1 cellular context compared by ENCODE assay signal in the genomic region with DNA sequence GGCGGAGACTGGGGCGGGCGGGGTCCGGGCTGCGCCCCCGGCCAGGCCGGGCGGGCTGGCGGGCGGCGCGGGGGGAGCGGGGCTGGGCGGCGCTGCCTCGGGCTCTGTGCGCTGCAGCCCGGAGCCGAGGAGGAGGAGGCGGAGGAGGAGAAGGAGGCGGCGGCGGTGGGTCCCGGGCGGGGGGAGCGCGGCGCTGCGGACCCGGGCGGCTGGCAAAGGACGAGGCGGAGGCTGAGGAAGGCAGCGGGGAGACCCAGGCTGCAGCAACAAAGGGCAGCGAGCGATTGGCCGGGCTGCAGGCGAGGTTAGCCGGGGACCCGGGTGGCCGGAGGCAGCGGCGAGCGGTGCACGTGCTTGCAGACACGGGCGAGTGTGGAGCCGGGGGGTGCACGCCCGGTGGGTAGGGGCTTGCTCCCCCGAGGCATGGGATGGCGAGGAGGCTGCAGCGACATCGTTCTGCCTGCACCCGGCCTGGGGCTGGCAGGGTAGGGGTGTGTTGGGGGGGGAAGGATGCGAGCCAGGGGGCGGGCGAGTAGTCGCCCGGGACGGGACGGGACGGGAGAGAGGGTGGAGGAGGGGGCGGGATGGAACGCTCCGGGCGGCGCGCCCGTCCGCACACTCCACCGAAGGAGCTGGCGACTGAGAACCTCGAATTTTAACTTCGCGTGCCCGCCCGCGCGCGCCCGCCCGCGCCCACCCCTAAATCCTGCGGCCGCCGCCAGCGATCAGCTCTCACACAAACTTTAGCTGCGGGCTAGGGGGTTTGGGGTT.
A peak's percentile ranks its signal among the peaks of the same experiment; 100 is the strongest.
TF ChIP-seq lines count a peak whose summit lies in the region.

No MANE protein-coding gene starts in this region.

TF ChIP-seq in HepG2, 621 proteins besides CTCF, POLR2A, EP300 and RAD21 (continued from another document and continues in another):
- TF ChIP-seq, protein P1, sequence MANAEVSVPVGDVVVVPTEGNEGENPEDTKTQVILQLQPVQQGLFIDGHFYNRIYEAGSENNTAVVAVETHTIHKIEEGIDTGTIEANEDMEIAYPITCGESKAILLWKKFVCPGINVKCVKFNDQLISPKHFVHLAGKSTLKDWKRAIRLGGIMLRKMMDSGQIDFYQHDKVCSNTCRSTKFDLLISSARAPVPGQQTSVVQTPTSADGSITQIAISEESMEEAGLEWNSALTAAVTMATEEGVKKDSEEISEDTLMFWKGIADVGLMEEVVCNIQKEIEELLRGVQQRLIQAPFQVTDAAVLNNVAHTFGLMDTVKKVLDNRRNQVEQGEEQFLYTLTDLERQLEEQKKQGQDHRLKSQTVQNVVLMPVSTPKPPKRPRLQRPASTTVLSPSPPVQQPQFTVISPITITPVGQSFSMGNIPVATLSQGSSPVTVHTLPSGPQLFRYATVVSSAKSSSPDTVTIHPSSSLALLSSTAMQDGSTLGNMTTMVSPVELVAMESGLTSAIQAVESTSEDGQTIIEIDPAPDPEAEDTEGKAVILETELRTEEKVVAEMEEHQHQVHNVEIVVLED (CRISPR knock-in tag; IDR thresholded peaks at IDR 0.05; ENCODE audit: borderline replicate concordance): peak; percentile 12; the same call in 1 of the 2 replicates
- TF ChIP-seq SAP130 (CRISPR knock-in tag; IDR thresholded peaks at IDR 0.05; ENCODE audit: low read depth) (no peak; the same call in 1 of the 2 replicates), NBN (conservative IDR thresholded peaks at IDR 0.05) (no peak), TCF12 (IDR thresholded peaks at IDR 0.05) (no peak), TCF12 (CRISPR knock-in tag; IDR thresholded peaks at IDR 0.05) (no peak), KAT2B (IDR thresholded peaks at IDR 0.05; ENCODE audit: borderline replicate concordance, low read depth, low read length) (no peak), RXRB (CRISPR knock-in tag; IDR thresholded peaks at IDR 0.05; ENCODE audit: borderline replicate concordance) (no peak), NCOA2 (CRISPR knock-in tag; IDR thresholded peaks at IDR 0.05) (no peak), CBX5 (CRISPR knock-in tag; IDR thresholded peaks at IDR 0.05; ENCODE audit: borderline replicate concordance) (no peak), PLRG1 (conservative IDR thresholded peaks at IDR 0.05) (no peak), ZNF644 (CRISPR knock-in tag; IDR thresholded peaks at IDR 0.05; ENCODE audit: low read depth) (no peak), MED8 (CRISPR knock-in tag; IDR thresholded peaks at IDR 0.05; ENCODE audit: insufficient replicate concordance) (no peak), ZSCAN21 (CRISPR knock-in tag; IDR thresholded peaks at IDR 0.05; ENCODE audit: borderline replicate concordance) (0 out of 2 replicates have a peak, but pooled peaks have one; percentile 25), ZNF263 (CRISPR knock-in tag; IDR thresholded peaks at IDR 0.05) (no peak), ZFY (CRISPR knock-in tag; IDR thresholded peaks at IDR 0.05) (no peak; the same call in 1 of the 2 replicates), MYC (CRISPR knock-in tag; IDR thresholded peaks at IDR 0.05; ENCODE audit: borderline replicate concordance) (peak; percentile 86), IRF2 (CRISPR knock-in tag; IDR thresholded peaks at IDR 0.05) (no peak; the same call in 1 of the 2 replicates), SRF (IDR thresholded peaks at IDR 0.05; ENCODE audit: low read depth, low read length) (no peak), HHEX (CRISPR knock-in tag; IDR thresholded peaks at IDR 0.05) (no peak), PTBP1 (IDR thresholded peaks at IDR 0.05; ENCODE audit: low read depth, low read length, poor library complexity, severe bottlenecking) (no peak), HIVEP1 (CRISPR knock-in tag; IDR thresholded peaks at IDR 0.05) (no peak), NONO (IDR thresholded peaks at IDR 0.05) (no peak), NONO (CRISPR knock-in tag; conservative IDR thresholded peaks at IDR 0.05) (0 out of 2 replicates have a peak, but pooled peaks have one; percentile 59)
- TF ChIP-seq, protein P2, sequence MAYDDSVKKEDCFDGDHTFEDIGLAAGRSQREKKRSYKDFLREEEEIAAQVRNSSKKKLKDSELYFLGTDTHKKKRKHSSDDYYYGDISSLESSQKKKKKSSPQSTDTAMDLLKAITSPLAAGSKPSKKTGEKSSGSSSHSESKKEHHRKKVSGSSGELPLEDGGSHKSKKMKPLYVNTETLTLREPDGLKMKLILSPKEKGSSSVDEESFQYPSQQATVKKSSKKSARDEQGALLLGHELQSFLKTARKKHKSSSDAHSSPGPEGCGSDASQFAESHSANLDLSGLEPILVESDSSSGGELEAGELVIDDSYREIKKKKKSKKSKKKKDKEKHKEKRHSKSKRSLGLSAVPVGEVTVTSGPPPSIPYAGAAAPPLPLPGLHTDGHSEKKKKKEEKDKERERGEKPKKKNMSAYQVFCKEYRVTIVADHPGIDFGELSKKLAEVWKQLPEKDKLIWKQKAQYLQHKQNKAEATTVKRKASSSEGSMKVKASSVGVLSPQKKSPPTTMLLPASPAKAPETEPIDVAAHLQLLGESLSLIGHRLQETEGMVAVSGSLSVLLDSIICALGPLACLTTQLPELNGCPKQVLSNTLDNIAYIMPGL (CRISPR knock-in tag; IDR thresholded peaks at IDR 0.05; ENCODE audit: borderline replicate concordance in 1 of 2, low read depth in 1 of 2): 0 out of 4 replicates have a peak, but pooled peaks of 1 of the 2 experiments have one; percentile 19
- TF ChIP-seq, protein P3, sequence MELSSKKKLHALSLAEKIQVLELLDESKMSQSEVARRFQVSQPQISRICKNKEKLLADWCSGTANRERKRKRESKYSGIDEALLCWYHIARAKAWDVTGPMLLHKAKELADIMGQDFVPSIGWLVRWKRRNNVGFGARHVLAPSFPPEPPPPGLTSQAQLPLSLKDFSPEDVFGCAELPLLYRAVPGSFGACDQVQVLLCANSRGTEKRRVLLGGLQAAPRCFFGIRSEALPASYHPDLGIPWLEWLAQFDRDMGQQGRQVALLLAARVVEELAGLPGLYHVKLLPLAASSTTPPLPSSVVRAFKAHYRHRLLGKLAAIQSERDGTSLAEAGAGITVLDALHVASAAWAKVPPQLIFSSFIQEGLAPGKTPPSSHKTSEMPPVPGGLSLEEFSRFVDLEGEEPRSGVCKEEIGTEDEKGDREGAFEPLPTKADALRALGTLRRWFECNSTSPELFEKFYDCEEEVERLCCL (CRISPR knock-in tag; IDR thresholded peaks at IDR 0.05; ENCODE audit: borderline replicate concordance): no peak
- TF ChIP-seq, protein P4, sequence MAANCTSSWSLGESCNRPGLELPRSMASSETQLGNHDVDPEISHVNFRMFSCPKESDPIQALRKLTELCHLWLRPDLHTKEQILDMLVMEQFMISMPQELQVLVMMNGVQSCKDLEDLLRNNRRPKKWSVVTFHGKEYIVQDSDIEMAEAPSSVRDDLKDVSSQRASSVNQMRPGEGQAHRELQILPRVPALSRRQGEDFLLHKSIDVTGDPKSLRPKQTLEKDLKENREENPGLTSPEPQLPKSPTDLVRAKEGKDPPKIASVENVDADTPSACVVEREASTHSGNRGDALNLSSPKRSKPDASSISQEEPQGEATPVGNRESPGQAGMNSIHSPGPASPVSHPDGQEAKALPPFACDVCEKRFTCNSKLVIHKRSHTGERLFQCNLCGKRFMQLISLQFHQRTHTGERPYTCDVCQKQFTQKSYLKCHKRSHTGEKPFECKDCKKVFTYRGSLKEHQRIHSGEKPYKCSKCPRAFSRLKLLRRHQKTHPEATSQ (CRISPR knock-in tag; IDR thresholded peaks at IDR 0.05; ENCODE audit: borderline replicate concordance): 0 out of 2 replicates have a peak, but pooled peaks have one; percentile 26
- TF ChIP-seq, protein P5, sequence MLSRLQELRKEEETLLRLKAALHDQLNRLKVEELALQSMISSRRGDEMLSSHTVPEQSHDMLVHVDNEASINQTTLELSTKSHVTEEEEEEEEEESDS (CRISPR knock-in tag; IDR thresholded peaks at IDR 0.05; ENCODE audit: borderline replicate concordance): no peak
- TF ChIP-seq, protein P6, sequence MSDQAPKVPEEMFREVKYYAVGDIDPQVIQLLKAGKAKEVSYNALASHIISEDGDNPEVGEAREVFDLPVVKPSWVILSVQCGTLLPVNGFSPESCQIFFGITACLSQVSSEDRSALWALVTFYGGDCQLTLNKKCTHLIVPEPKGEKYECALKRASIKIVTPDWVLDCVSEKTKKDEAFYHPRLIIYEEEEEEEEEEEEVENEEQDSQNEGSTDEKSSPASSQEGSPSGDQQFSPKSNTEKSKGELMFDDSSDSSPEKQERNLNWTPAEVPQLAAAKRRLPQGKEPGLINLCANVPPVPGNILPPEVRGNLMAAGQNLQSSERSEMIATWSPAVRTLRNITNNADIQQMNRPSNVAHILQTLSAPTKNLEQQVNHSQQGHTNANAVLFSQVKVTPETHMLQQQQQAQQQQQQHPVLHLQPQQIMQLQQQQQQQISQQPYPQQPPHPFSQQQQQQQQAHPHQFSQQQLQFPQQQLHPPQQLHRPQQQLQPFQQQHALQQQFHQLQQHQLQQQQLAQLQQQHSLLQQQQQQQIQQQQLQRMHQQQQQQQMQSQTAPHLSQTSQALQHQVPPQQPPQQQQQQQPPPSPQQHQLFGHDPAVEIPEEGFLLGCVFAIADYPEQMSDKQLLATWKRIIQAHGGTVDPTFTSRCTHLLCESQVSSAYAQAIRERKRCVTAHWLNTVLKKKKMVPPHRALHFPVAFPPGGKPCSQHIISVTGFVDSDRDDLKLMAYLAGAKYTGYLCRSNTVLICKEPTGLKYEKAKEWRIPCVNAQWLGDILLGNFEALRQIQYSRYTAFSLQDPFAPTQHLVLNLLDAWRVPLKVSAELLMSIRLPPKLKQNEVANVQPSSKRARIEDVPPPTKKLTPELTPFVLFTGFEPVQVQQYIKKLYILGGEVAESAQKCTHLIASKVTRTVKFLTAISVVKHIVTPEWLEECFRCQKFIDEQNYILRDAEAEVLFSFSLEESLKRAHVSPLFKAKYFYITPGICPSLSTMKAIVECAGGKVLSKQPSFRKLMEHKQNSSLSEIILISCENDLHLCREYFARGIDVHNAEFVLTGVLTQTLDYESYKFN (CRISPR knock-in tag; conservative IDR thresholded peaks at IDR 0.05): peak; percentile 21; the same call in 1 of the 2 replicates
- TF ChIP-seq, protein P7, sequence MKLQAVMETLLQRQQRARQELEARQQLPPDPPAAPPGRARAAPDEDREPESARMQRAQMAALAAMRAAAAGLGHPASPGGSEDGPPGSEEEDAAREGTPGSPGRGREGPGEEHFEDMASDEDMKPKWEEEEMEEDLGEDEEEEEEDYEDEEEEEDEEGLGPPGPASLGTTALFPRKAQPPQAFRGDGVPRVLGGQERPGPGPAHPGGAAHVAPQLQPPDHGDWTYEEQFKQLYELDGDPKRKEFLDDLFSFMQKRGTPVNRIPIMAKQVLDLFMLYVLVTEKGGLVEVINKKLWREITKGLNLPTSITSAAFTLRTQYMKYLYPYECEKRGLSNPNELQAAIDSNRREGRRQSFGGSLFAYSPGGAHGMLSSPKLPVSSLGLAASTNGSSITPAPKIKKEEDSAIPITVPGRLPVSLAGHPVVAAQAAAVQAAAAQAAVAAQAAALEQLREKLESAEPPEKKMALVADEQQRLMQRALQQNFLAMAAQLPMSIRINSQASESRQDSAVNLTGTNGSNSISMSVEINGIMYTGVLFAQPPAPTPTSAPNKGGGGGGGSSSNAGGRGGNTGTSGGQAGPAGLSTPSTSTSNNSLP (IDR thresholded peaks at IDR 0.05; ENCODE audit: low read depth, low read length): no peak
- TF ChIP-seq, protein P8, sequence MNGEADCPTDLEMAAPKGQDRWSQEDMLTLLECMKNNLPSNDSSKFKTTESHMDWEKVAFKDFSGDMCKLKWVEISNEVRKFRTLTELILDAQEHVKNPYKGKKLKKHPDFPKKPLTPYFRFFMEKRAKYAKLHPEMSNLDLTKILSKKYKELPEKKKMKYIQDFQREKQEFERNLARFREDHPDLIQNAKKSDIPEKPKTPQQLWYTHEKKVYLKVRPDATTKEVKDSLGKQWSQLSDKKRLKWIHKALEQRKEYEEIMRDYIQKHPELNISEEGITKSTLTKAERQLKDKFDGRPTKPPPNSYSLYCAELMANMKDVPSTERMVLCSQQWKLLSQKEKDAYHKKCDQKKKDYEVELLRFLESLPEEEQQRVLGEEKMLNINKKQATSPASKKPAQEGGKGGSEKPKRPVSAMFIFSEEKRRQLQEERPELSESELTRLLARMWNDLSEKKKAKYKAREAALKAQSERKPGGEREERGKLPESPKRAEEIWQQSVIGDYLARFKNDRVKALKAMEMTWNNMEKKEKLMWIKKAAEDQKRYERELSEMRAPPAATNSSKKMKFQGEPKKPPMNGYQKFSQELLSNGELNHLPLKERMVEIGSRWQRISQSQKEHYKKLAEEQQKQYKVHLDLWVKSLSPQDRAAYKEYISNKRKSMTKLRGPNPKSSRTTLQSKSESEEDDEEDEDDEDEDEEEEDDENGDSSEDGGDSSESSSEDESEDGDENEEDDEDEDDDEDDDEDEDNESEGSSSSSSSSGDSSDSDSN (CRISPR knock-in tag; IDR thresholded peaks at IDR 0.05): peak; percentile 76
- TF ChIP-seq, protein P9, sequence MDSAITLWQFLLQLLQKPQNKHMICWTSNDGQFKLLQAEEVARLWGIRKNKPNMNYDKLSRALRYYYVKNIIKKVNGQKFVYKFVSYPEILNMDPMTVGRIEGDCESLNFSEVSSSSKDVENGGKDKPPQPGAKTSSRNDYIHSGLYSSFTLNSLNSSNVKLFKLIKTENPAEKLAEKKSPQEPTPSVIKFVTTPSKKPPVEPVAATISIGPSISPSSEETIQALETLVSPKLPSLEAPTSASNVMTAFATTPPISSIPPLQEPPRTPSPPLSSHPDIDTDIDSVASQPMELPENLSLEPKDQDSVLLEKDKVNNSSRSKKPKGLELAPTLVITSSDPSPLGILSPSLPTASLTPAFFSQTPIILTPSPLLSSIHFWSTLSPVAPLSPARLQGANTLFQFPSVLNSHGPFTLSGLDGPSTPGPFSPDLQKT (CRISPR knock-in tag; IDR thresholded peaks at IDR 0.05; ENCODE audit: borderline replicate concordance): no peak
